ENCODE assay signal across 2 cellular contexts in the genomic region with DNA sequence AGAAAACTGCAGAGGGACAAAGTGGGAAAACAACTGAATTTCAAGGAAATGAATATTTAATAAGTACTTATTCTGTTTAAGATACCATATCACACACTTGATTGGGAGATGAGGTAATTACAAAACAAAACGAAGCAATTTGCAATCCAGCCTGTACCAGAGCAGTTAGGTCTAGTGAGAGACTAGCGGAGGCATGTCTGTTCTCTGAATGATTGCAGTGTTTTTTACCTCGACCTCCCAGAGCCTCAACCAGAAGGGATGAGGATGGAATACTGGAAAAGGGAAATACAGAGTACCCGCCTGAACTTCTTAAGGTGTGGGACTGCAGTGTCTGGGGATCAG.
TF ChIP-seq lines count a peak whose summit lies in the region.

No MANE protein-coding gene starts in this region.

TF ChIP-seq in HEK293, 187 proteins besides CTCF, POLR2A, EP300 and RAD21 (continued from another document):
- no peak for TF ChIP-seq PRDM10 (tag by site-specific recombination; IDR thresholded peaks at IDR 0.05)
- no peak for TF ChIP-seq ZNF350 (tag by site-specific recombination; IDR thresholded peaks at IDR 0.05)
- TF ChIP-seq ZNF768 (tag by site-specific recombination; IDR thresholded peaks at IDR 0.05), result no peak
- no peak for TF ChIP-seq KLF8 (tag by site-specific recombination; IDR thresholded peaks at IDR 0.05)
- no peak for TF ChIP-seq ZNF561 (tag by site-specific recombination; IDR thresholded peaks at IDR 0.05; ENCODE audit: borderline replicate concordance)
- TF ChIP-seq ZNF837 (tag by site-specific recombination; IDR thresholded peaks at IDR 0.05), result no peak
- no peak for TF ChIP-seq ZXDB (tag by site-specific recombination; IDR thresholded peaks at IDR 0.05)
- no peak for TF ChIP-seq FEZF1 (tag by site-specific recombination; IDR thresholded peaks at IDR 0.05)
- TF ChIP-seq ZIC2 (tag by site-specific recombination; IDR thresholded peaks at IDR 0.05), result no peak
- TF ChIP-seq ZBTB20 (tag by site-specific recombination; IDR thresholded peaks at IDR 0.05), result no peak
- TF ChIP-seq ZNF692 (tag by site-specific recombination; IDR thresholded peaks at IDR 0.05), result no peak
- TF ChIP-seq ZBTB6 (tag by site-specific recombination; IDR thresholded peaks at IDR 0.05), result no peak
TF ChIP-seq in HEK293: peak in this region for 0.

TF ChIP-seq in WTC11, 78 proteins besides CTCF, POLR2A, EP300 and RAD21 (continued from another document):
- no peak for TF ChIP-seq ZNF281 (CRISPR knock-in tag; IDR thresholded peaks at IDR 0.05)
TF ChIP-seq in WTC11: peak in this region for 0.
